In genomic region chr5:111074244-111074643, GRCh38 we compare ENCODE assay signal across 12 cellular contexts. TPM values are rescaled to one million over a fixed set of nuclear protein-coding genes. Genes with fewer than 3 reads are reported as not detected.
DNase-seq lines count a peak whose midpoint lies in the region; ATAC-seq and TF ChIP-seq lines count a peak whose summit lies in the region.
"Had no signal": no experiment of that assay in that cellular context is flagged by ENCODE, and none has a peak within 500 bp of the region (broad histone marks: within the 10 kb centered on the region; RNA-seq: fewer than 3 reads in every experiment).

No MANE protein-coding gene starts in this region.

- intact Hi-C loops in activated B cell treated with CpG ODN at 0.5 μM for 24 hours (cut with micrococcal nuclease) = no loop called here

- no peaks in the 10 kb centered on the region for H3K36me3 Mint-ChIP-seq in T-helper 2 cell treated with Interferon-gamma antibody and Interleukin-4, amounts not matched to agents 5 μg/mL and 100 μg/mL, for 36 hours (ENCODE audit: low read depth)
- H3K36me3 Mint-ChIP-seq in activated B cell treated with CpG ODN at 0.5 μM for 24 hours (ENCODE audit: low read depth) = no peaks in the 10 kb centered on the region

- peaks cover 70% of the 10 kb centered on the region for H3K27me3 Mint-ChIP-seq in T-helper 2 cell treated with Interferon-gamma antibody and Interleukin-4, amounts not matched to agents 5 μg/mL and 100 μg/mL, for 36 hours (ENCODE audit: low read depth)
- peaks cover 71% of the 10 kb centered on the region for H3K27me3 Mint-ChIP-seq in activated B cell treated with CpG ODN at 0.5 μM for 24 hours

- H3K4me3 ChIP-seq in fibroblast of mammary gland (ENCODE audit: control insufficient read depth, low read depth, low read length) (peak overlapping the region; percentile 55), skeletal muscle tissue (ENCODE audit: low read length in 3 of 3) (peak overlapping the region; percentile 82 to 85 (median 83))

- H3K9me3 ChIP-seq in skeletal muscle tissue (ENCODE audit: control insufficient read depth in 3 of 3, low read length in 3 of 3) = no peaks in the 10 kb centered on the region

- H3K4me1 Mint-ChIP-seq in T-helper 2 cell treated with Interferon-gamma antibody and Interleukin-4, amounts not matched to agents 5 μg/mL and 100 μg/mL, for 36 hours (ENCODE audit: low read depth) = peaks cover 17% of the 10 kb centered on the region
- H3K4me1 Mint-ChIP-seq in activated B cell treated with CpG ODN at 0.5 μM for 24 hours = peaks cover 24% of the 10 kb centered on the region

- CTCF ChIA-PET in activated B cell treated with CpG ODN at 0.5 μM for 24 hours (lab: Charles Lee) = no interaction called here

- H3K4me3 Mint-ChIP-seq in T-helper 2 cell treated with Interferon-gamma antibody and Interleukin-4, amounts not matched to agents 5 μg/mL and 100 μg/mL, for 36 hours = peak overlapping the region; percentile 89
- H3K4me3 Mint-ChIP-seq in activated B cell treated with CpG ODN at 0.5 μM for 24 hours = peak overlapping the region; percentile 21

- H3K27me3 ChIP-seq in skeletal muscle tissue (ENCODE audit: control insufficient read depth in 3 of 3, insufficient read depth in 3 of 3, low read length in 3 of 3) = peaks cover 9 to 11% (median 11%) of the 10 kb centered on the region in 3 donors

- no peak for DNase-seq in T-helper 2 cell treated with Interferon-gamma antibody and Interleukin-4, amounts not matched to agents 5 μg/mL and 100 μg/mL, for 36 hours (ENCODE audit: low spot score)
- DNase-seq in T-helper 2 cell = no peak
- no peak for DNase-seq in activated B cell treated with CpG ODN at 0.5 μM for 24 hours
- DNase-seq in fibroblast of mammary gland (ENCODE audit: low read depth) = no peak
- DNase-seq in HuH-7 (ENCODE audit: low spot score) = no peak
- no peak for DNase-seq in putamen (ENCODE audit: low spot score)
- DNase-seq: activated CD4-positive, alpha-beta T cell treated with anti-CD3 and anti-CD28 coated beads, Interleukin-2, amount 50 U/mL, for 4 hours; GDM1; RPMI8226 had no signal

- POLR2A ChIA-PET in activated B cell treated with CpG ODN at 0.5 μM for 24 hours (lab: Charles Lee) = no interaction called here

- H3K9me3 Mint-ChIP-seq in T-helper 2 cell treated with Interferon-gamma antibody and Interleukin-4, amounts not matched to agents 5 μg/mL and 100 μg/mL, for 36 hours = no peaks in the 10 kb centered on the region
- H3K9me3 Mint-ChIP-seq in activated B cell treated with CpG ODN at 0.5 μM for 24 hours = no peaks in the 10 kb centered on the region

- H3K4me1 ChIP-seq in skeletal muscle tissue (ENCODE audit: control insufficient read depth in 3 of 3, insufficient read depth in 3 of 3, low read length in 3 of 3) = peaks cover 3 to 16% (median 11%) of the 10 kb centered on the region in 3 donors

- ATAC-seq in activated B cell treated with CpG ODN at 0.5 μM for 24 hours (ENCODE audit: low read depth) (no peak), HG03196 (IDR thresholded peaks at IDR 0.05; ENCODE audit: unreplicated experiment) (no peak)

- no peaks in the 10 kb centered on the region for H3K36me3 ChIP-seq in skeletal muscle tissue (ENCODE audit: control insufficient read depth in 3 of 3, insufficient read depth in 3 of 3, low read length in 3 of 3)

- H3K27ac ChIP-seq in skeletal muscle tissue (ENCODE audit: low read depth, low read length) = no peak overlapping the region

- TF ChIP-seq CTCF in activated B cell treated with CpG ODN at 0.5 μM for 24 hours (IDR thresholded peaks at IDR 0.05) (no peak), fibroblast of mammary gland (conservative IDR thresholded peaks at IDR 0.05; ENCODE audit: control insufficient read depth, insufficient read depth, low read depth, low read length) (no peak)

- no peak overlapping the region for H3K27ac Mint-ChIP-seq in T-helper 2 cell treated with Interferon-gamma antibody and Interleukin-4, amounts not matched to agents 5 μg/mL and 100 μg/mL, for 36 hours
- no peak overlapping the region for H3K27ac Mint-ChIP-seq in activated B cell treated with CpG ODN at 0.5 μM for 24 hours

- H3K9ac ChIP-seq in skeletal muscle tissue (ENCODE audit: low read depth in 1 of 3, low read length in 3 of 3) = no peak overlapping the region

RNA-seq across cellular contexts. Expression of gene TSLP, which starts 2.7 kb away (rescaled TPM):
- not detected in 2 replicates for total RNA-seq in activated B cell treated with CpG ODN at 0.5 μM for 24 hours
- total RNA-seq in skeletal muscle tissue = under 0.01 TPM
- total RNA-seq: A172 had no signal

RNA-seq across cellular contexts. Expression of gene WDR36, which starts 17.9 kb away (rescaled TPM):
- 42.6 and 48.6 TPM in 2 replicates for total RNA-seq in activated B cell treated with CpG ODN at 0.5 μM for 24 hours
- total RNA-seq in skeletal muscle tissue = 24.5 TPM
